Comparison of ENCODE assay signal across 18 cellular contexts in genomic region chr10:6024334-6024682, GRCh38. TPM values are rescaled to one million over a fixed set of nuclear protein-coding genes. Genes with fewer than 3 reads are reported as not detected.
"Had no signal": no experiment of that assay in that cellular context is flagged by ENCODE, and none has a peak within 500 bp of the region (broad histone marks: within the 10 kb centered on the region; RNA-seq: fewer than 3 reads in every experiment).

No MANE protein-coding gene starts in this region.

- H3K27ac ChIP-seq: cardiac muscle cell, neutrophil, SK-N-MC, spleen, thyroid gland had no signal

- H3K9me3 Mint-ChIP-seq: activated B cell treated with CpG ODN at 0.5 μM for 24 hours; activated naive CD4-positive, alpha-beta T cell treated with anti-CD3 and anti-CD28 coated beads, Interleukin-2, amount 50 U/mL, for 24 hours; activated T-helper 1 cell treated with anti-CD3 and anti-CD28 coated beads, Interleukin-12 subunit alpha, Interleukin-12 subunit beta, Interleukin-2, Interleukin-4 antibody, amounts not matched to agents 30 ng/mL and 10 ng/mL and 1 ng/mL, durations not matched to agents 14 hours and 24 hours and 36 hours; effector memory CD8-positive, alpha-beta T cell; natural killer cell had no signal

- H3K4me1 ChIP-seq: thyroid gland had no signal

- H3K36me3 Mint-ChIP-seq: natural killer cell had no signal

- H3K4me1 Mint-ChIP-seq: natural killer cell had no signal

- H3K9me3 ChIP-seq: neutrophil, spleen, thyroid gland had no signal

- H3K27ac Mint-ChIP-seq: activated B cell treated with CpG ODN at 0.5 μM for 24 hours; activated naive CD4-positive, alpha-beta T cell treated with anti-CD3 and anti-CD28 coated beads, Interleukin-2, amount 50 U/mL, for 24 hours; activated T-helper 1 cell treated with anti-CD3 and anti-CD28 coated beads, Interleukin-12 subunit alpha, Interleukin-12 subunit beta, Interleukin-2, Interleukin-4 antibody, amounts not matched to agents 30 ng/mL and 10 ng/mL and 1 ng/mL, durations not matched to agents 14 hours and 24 hours and 36 hours; effector memory CD8-positive, alpha-beta T cell; natural killer cell had no signal

- H3K4me3 ChIP-seq: cardiac muscle cell, SK-N-MC, spleen, thyroid gland had no signal

- H3K27me3 Mint-ChIP-seq: activated B cell treated with CpG ODN at 0.5 μM for 24 hours; activated naive CD4-positive, alpha-beta T cell treated with anti-CD3 and anti-CD28 coated beads, Interleukin-2, amount 50 U/mL, for 24 hours had no signal

- H3K4me3 Mint-ChIP-seq: activated B cell treated with CpG ODN at 0.5 μM for 24 hours; activated naive CD4-positive, alpha-beta T cell treated with anti-CD3 and anti-CD28 coated beads, Interleukin-2, amount 50 U/mL, for 24 hours; activated T-helper 1 cell treated with anti-CD3 and anti-CD28 coated beads, Interleukin-12 subunit alpha, Interleukin-12 subunit beta, Interleukin-2, Interleukin-4 antibody, amounts not matched to agents 30 ng/mL and 10 ng/mL and 1 ng/mL, durations not matched to agents 14 hours and 24 hours and 36 hours; effector memory CD8-positive, alpha-beta T cell; natural killer cell had no signal

- H3K27me3 ChIP-seq: cardiac muscle cell, neutrophil, spleen, thyroid gland had no signal

- DNase-seq: activated B cell treated with CpG ODN at 0.5 μM for 24 hours; activated CD4-positive, alpha-beta T cell treated with anti-CD3 and anti-CD28 coated beads for 4 hours; amniotic stem cell; dermis blood vessel endothelial cell; effector memory CD8-positive, alpha-beta T cell; mesendoderm; natural killer cell; spleen; stimulated activated naive CD4-positive, alpha-beta T cell treated with Interleukin-2 at 50 U/mL for 16 hours; thyroid gland had no signal

- H3K36me3 ChIP-seq: cardiac muscle cell, neutrophil, thyroid gland had no signal

- ATAC-seq: effector memory CD8-positive, alpha-beta T cell; natural killer cell had no signal

RNA-seq across cellular contexts. Expression of gene IL2RA, which starts 37.9 kb away (rescaled TPM):
- total RNA-seq: cardiac muscle cell, chondrocyte, dermis blood vessel endothelial cell, glomerular endothelial cell, renal cortical epithelial cell had no signal
- polyA plus RNA-seq: cardiac muscle cell had no signal
